16 cellular contexts compared by ENCODE assay signal in genomic region chr2:31296641-31297287, GRCh38.
A peak's percentile ranks its signal among the peaks of the same experiment; 100 is the strongest.
DNase-seq lines count a peak whose midpoint lies in the region; ATAC-seq and TF ChIP-seq lines count a peak whose summit lies in the region.
"Had no signal": no experiment of that assay in that cellular context is flagged by ENCODE, and none has a peak within 500 bp of the region (broad histone marks: within the 10 kb centered on the region; RNA-seq: fewer than 3 reads in every experiment).

No MANE protein-coding gene starts in this region.

- no peaks in the 10 kb centered on the region; the same call in none of the 2 replicates for H3K27me3 Mint-ChIP-seq in HFFc6 (ENCODE audit: insufficient read depth)
- H3K27me3 Mint-ChIP-seq in neural progenitor cell (ENCODE audit: insufficient read depth, low read depth), result peaks cover 3% of the 10 kb centered on the region

- H3K4me2 ChIP-seq in neural progenitor cell, result no peak overlapping the region
- H3K4me2 ChIP-seq: hepatocyte had no signal

- DNase-seq in HFFc6, result peak; percentile 60
- DNase-seq in choroid plexus epithelial cell (ENCODE audit: low read depth), result peak; percentile 63
- no peak for DNase-seq in right cardiac atrium
- no peak for DNase-seq in thoracic aorta (ENCODE audit: low spot score)
- no peak for DNase-seq in neural progenitor cell (ENCODE audit: low spot score)
- DNase-seq: activated naive CD4-positive, alpha-beta T cell treated with anti-CD3 and anti-CD28 coated beads, Interleukin-2, amount 10 ng/mL, durations not matched to agents 7 days and 5 days; left cardiac atrium; MM.1S; naive thymus-derived CD8-positive, alpha-beta T cell; NCI-H187; NCI-H774; stimulated activated CD4-positive, alpha-beta T cell treated with anti-CD3 and anti-CD28 coated beads, Interleukin-4, amount 100 ng/mL, for 1 hour; T-cell had no signal

- intact Hi-C loops in right cardiac atrium (cut with DNase I), result no loop called here

- H3K4me1 ChIP-seq in right cardiac atrium (ENCODE audit: control insufficient read depth, insufficient read depth, low read length), result peaks cover 17% of the 10 kb centered on the region
- H3K4me1 ChIP-seq in thoracic aorta (ENCODE audit: control insufficient read depth in 1 of 2, low read depth in 2 of 2), result peaks cover 30 to 54% of the 10 kb centered on the region in 2 donors
- peaks cover 6% of the 10 kb centered on the region for H3K4me1 ChIP-seq in neural progenitor cell

- H3K79me2 ChIP-seq in neural progenitor cell (ENCODE audit: low read depth), result no peaks in the 10 kb centered on the region
- H3K79me2 ChIP-seq: hepatocyte had no signal

- H3K9me3 ChIP-seq in right cardiac atrium (ENCODE audit: control insufficient read depth, low read length), result no peaks in the 10 kb centered on the region
- H3K9me3 ChIP-seq in thoracic aorta, result no peaks in the 10 kb centered on the region
- H3K9me3 ChIP-seq in neural progenitor cell (ENCODE audit: low read depth), result no peaks in the 10 kb centered on the region

- TF ChIP-seq CTCF in HFFc6 (IDR thresholded peaks at IDR 0.05) (peak; percentile 12; the same call in 1 of the 2 replicates), choroid plexus epithelial cell (conservative IDR thresholded peaks at IDR 0.05; ENCODE audit: low read depth, low read length) (peak; percentile 27), thoracic aorta (IDR thresholded peaks at IDR 0.05) (no peak), neural progenitor cell (IDR thresholded peaks at IDR 0.05) (no peak)

- no peaks in the 10 kb centered on the region for H3K36me3 Mint-ChIP-seq in HFFc6 (ENCODE audit: low read depth)
- H3K36me3 Mint-ChIP-seq in neural progenitor cell, result no peaks in the 10 kb centered on the region
- H3K36me3 Mint-ChIP-seq: activated naive CD4-positive, alpha-beta T cell treated with anti-CD3 and anti-CD28 coated beads, Interleukin-2, amount 10 ng/mL, durations not matched to agents 7 days and 5 days; naive thymus-derived CD8-positive, alpha-beta T cell; T-cell had no signal

- H3K4me1 Mint-ChIP-seq in HFFc6 (ENCODE audit: low read depth), result peaks cover 74% of the 10 kb centered on the region
- peaks cover 8% of the 10 kb centered on the region for H3K4me1 Mint-ChIP-seq in neural progenitor cell
- H3K4me1 Mint-ChIP-seq: activated naive CD4-positive, alpha-beta T cell treated with anti-CD3 and anti-CD28 coated beads, Interleukin-2, amount 10 ng/mL, durations not matched to agents 7 days and 5 days; T-cell had no signal

- H3K9ac ChIP-seq in neural progenitor cell, result no peak overlapping the region

- H3K9me3 Mint-ChIP-seq in HFFc6 (no peaks in the 10 kb centered on the region), neural progenitor cell (no peaks in the 10 kb centered on the region)
- H3K9me3 Mint-ChIP-seq: activated naive CD4-positive, alpha-beta T cell treated with anti-CD3 and anti-CD28 coated beads, Interleukin-2, amount 10 ng/mL, durations not matched to agents 7 days and 5 days had no signal

- H3K4me3 ChIP-seq in choroid plexus epithelial cell (ENCODE audit: low read depth, low read length) (no peak overlapping the region), right cardiac atrium (ENCODE audit: low read length) (no peak overlapping the region), thoracic aorta (peak overlapping the region; percentile 33), neural progenitor cell (no peak overlapping the region)
- H3K4me3 ChIP-seq: hepatocyte had no signal

- H3K36me3 ChIP-seq in thoracic aorta (no peaks in the 10 kb centered on the region), neural progenitor cell (no peaks in the 10 kb centered on the region)

- 39% methylated on average over 8 of the region's 8 CpGs for WGBS in right cardiac atrium

- H2AFZ ChIP-seq in neural progenitor cell (replicated peaks), result no peak overlapping the region
- H2AFZ ChIP-seq: hepatocyte had no signal

- no peaks in the 10 kb centered on the region for H3K27me3 ChIP-seq in right cardiac atrium (ENCODE audit: control insufficient read depth, insufficient read depth)
- H3K27me3 ChIP-seq in thoracic aorta (replicated peaks; ENCODE audit: insufficient read depth), result no peaks in the 10 kb centered on the region
- H3K27me3 ChIP-seq in neural progenitor cell, result no peaks in the 10 kb centered on the region
- H3K27me3 ChIP-seq: hepatocyte had no signal

- H3K27ac ChIP-seq in right cardiac atrium (ENCODE audit: low read length) (peak overlapping the region; percentile 72), thoracic aorta (peak overlapping the region; percentile 86 to 89), neural progenitor cell (no peak overlapping the region)
- H3K27ac ChIP-seq: hepatocyte had no signal

- H3K4me3 Mint-ChIP-seq in HFFc6 (peak overlapping the region; percentile 48), neural progenitor cell (no peak overlapping the region)
- H3K4me3 Mint-ChIP-seq: activated naive CD4-positive, alpha-beta T cell treated with anti-CD3 and anti-CD28 coated beads, Interleukin-2, amount 10 ng/mL, durations not matched to agents 7 days and 5 days; naive thymus-derived CD8-positive, alpha-beta T cell; T-cell had no signal

- H4K20me1 ChIP-seq in neural progenitor cell (ENCODE audit: low read depth), result no peaks in the 10 kb centered on the region

- peak in 1 of 2 donors; percentile 62 for ATAC-seq in right cardiac atrium
- peak; percentile 52 for ATAC-seq in thoracic aorta (ENCODE audit: insufficient number of reproducible peaks, low FRiP score, low read depth)
- ATAC-seq in HG02852 (IDR thresholded peaks at IDR 0.05; ENCODE audit: unreplicated experiment), result no peak
- no peak for ATAC-seq in HG02840 (IDR thresholded peaks at IDR 0.05; ENCODE audit: low FRiP score, unreplicated experiment)
- ATAC-seq: naive thymus-derived CD8-positive, alpha-beta T cell; T-cell had no signal

- no peaks in the 10 kb centered on the region for H3F3A ChIP-seq in neural progenitor cell (ENCODE audit: low read depth)

- H3K27ac Mint-ChIP-seq in HFFc6 (peak overlapping the region; percentile 95), neural progenitor cell (no peak overlapping the region)
- H3K27ac Mint-ChIP-seq: activated naive CD4-positive, alpha-beta T cell treated with anti-CD3 and anti-CD28 coated beads, Interleukin-2, amount 10 ng/mL, durations not matched to agents 7 days and 5 days; naive thymus-derived CD8-positive, alpha-beta T cell; T-cell had no signal

Comparison
In these comparisons a context has a peak if more than half of its experiments do, and no peak if none do; other contexts are left out.
1. DNase-seq: peak in HFFc6 (single experiment) and choroid plexus epithelial cell (single experiment); none in right cardiac atrium (0 of 3), thoracic aorta (single experiment) and neural progenitor cell (single experiment).
2. CTCF ChIP-seq: peak in HFFc6 (single experiment) and choroid plexus epithelial cell (single experiment); none in thoracic aorta (single experiment) and neural progenitor cell (single experiment).